15 cellular contexts compared by ENCODE assay signal in genomic region chr6:134211297-134211696, GRCh38.
A peak's percentile ranks its signal among the peaks of the same experiment; 100 is the strongest.
DNase-seq lines count a peak whose midpoint lies in the region; ATAC-seq and TF ChIP-seq lines count a peak whose summit lies in the region.
"Had no signal": no experiment of that assay in that cellular context is flagged by ENCODE, and none has a peak within 500 bp of the region (broad histone marks: within the 10 kb centered on the region; RNA-seq: fewer than 3 reads in every experiment).

No MANE protein-coding gene starts in this region.

- H3K27me3 Mint-ChIP-seq in mesothelial cell of epicardium (ENCODE audit: low read depth): no peaks in the 10 kb centered on the region
- H3K27me3 Mint-ChIP-seq: CD4-positive, alpha-beta memory T cell had no signal

- no peaks in the 10 kb centered on the region for H3K79me2 ChIP-seq in SU-DHL-6 (ENCODE audit: insufficient read depth, low read length)

- peaks cover 52% of the 10 kb centered on the region for H3F3A ChIP-seq in SU-DHL-6 (ENCODE audit: insufficient read depth)

- no peaks in the 10 kb centered on the region for H3K36me3 Mint-ChIP-seq in mesothelial cell of epicardium
- H3K36me3 Mint-ChIP-seq: CD4-positive, alpha-beta memory T cell had no signal

- no peaks in the 10 kb centered on the region for H3K9me3 ChIP-seq in SU-DHL-6 (ENCODE audit: insufficient read depth, low read length)
- H3K9me3 ChIP-seq: BE2C had no signal

- intact Hi-C loops in dorsolateral prefrontal cortex (cut with DNase I): no loop called here

- no peak overlapping the region for H3K4me3 Mint-ChIP-seq in mesothelial cell of epicardium
- H3K4me3 Mint-ChIP-seq: CD4-positive, alpha-beta memory T cell; H9 had no signal

- no peaks in the 10 kb centered on the region for H4K20me1 ChIP-seq in SU-DHL-6 (ENCODE audit: low read depth, low read length)

- no peaks in the 10 kb centered on the region for H3K36me3 ChIP-seq in SU-DHL-6 (ENCODE audit: low read length)
- H3K36me3 ChIP-seq: BE2C had no signal

- ATAC-seq in GM18867 (IDR thresholded peaks at IDR 0.05; ENCODE audit: unreplicated experiment): no peak

- no peaks in the 10 kb centered on the region for H3K9me3 Mint-ChIP-seq in mesothelial cell of epicardium
- H3K9me3 Mint-ChIP-seq: CD4-positive, alpha-beta memory T cell; H9 had no signal

- H2AFZ ChIP-seq in SU-DHL-6 (ENCODE audit: low read depth, low read length, severe bottlenecking): peak overlapping the region; percentile 60

- H3K27ac Mint-ChIP-seq in mesothelial cell of epicardium: no peak overlapping the region
- H3K27ac Mint-ChIP-seq: CD4-positive, alpha-beta memory T cell; H9 had no signal

- TF ChIP-seq CTCF in SU-DHL-6 (IDR thresholded peaks at IDR 0.05; ENCODE audit: insufficient read depth, low read length, poor library complexity, severe bottlenecking): no peak
- TF ChIP-seq CTCF in dorsolateral prefrontal cortex (IDR thresholded peaks at IDR 0.05 in 54 of 56, conservative IDR thresholded peaks at IDR 0.05 in 2 of 56; ENCODE audit: low read depth in 1 of 56, partially characterized antibody in 56 of 56): no peak
- TF ChIP-seq CTCF in mesothelial cell of epicardium (IDR thresholded peaks at IDR 0.05; ENCODE audit: unreplicated experiment): no peak

- H3K27me3 ChIP-seq in SU-DHL-6 (ENCODE audit: low read length) (no peaks in the 10 kb centered on the region), dorsolateral prefrontal cortex (no peaks in the 10 kb centered on the region)
- H3K27me3 ChIP-seq: BE2C had no signal

- H3K27ac ChIP-seq in SU-DHL-6 (ENCODE audit: low read depth, low read length): peak overlapping the region; percentile 88
- H3K27ac ChIP-seq in dorsolateral prefrontal cortex: peak overlapping the region in 42 of 59 donors; percentile 1 to 77 (median 52)
- H3K27ac ChIP-seq: C4-2B had no signal

- no peaks in the 10 kb centered on the region for H3K4me1 Mint-ChIP-seq in mesothelial cell of epicardium
- H3K4me1 Mint-ChIP-seq: H9 had no signal

- H3K9me2 ChIP-seq in SU-DHL-6 (replicated peaks; ENCODE audit: insufficient read depth, low read length): no peaks in the 10 kb centered on the region

- DNase-seq in DMS79 (lab: John Stamatoyannopoulos, UW) (peak; percentile 86), dorsolateral prefrontal cortex (peak in 1 of 10 donors; percentile 73), putamen (ENCODE audit: low spot score) (peak; percentile 53), SKM-1 treated with dmso at 0.1 percent for 144 hours (lab: John Stamatoyannopoulos, UW; ENCODE audit: unreplicated experiment) (no peak), mesothelial cell of epicardium (ENCODE audit: low spot score in 2 of 2, unreplicated experiment in 2 of 2) (no peak)
- DNase-seq: ACHN; BE2C; CD4-positive, alpha-beta memory T cell; DND-41; GOT3; H9; IMR-90 had no signal

- peak overlapping the region; percentile 49 for H3K9ac ChIP-seq in SU-DHL-6 (ENCODE audit: low read length)

- H3K4me2 ChIP-seq in SU-DHL-6 (ENCODE audit: low read depth, low read length, poor library complexity, severe bottlenecking): peak overlapping the region; percentile 91

- H3K4me3 ChIP-seq in SU-DHL-6 (ENCODE audit: insufficient read depth, low read length, poor library complexity, severe bottlenecking): peak overlapping the region; percentile 45
- peak overlapping the region in 1 of 59 donors; percentile 15 for H3K4me3 ChIP-seq in dorsolateral prefrontal cortex

Comparison
In these comparisons a context has a peak if more than half of its experiments do, and no peak if none do; other contexts are left out.
1. DNase-seq: peak in DMS79 (single experiment) and putamen (single experiment); none in SKM-1 treated with dmso at 0.1 percent for 144 hours (single experiment) and mesothelial cell of epicardium (0 of 2).